Comparison of ENCODE assay signal across 1 cellular context in genomic region chr14:37205623-37206605, GRCh38. TPM values are rescaled to one million over a fixed set of nuclear protein-coding genes. Genes with fewer than 3 reads are reported as not detected.
"Had no signal": no experiment of that assay in that cellular context is flagged by ENCODE, and none has a peak within 500 bp of the region (broad histone marks: within the 10 kb centered on the region; RNA-seq: fewer than 3 reads in every experiment).

No MANE protein-coding gene starts in this region.

RNA-seq across cellular contexts. Expression of gene SLC25A21, which starts 33.5 kb away (rescaled TPM):
- polyA plus RNA-seq: SK-N-SH had no signal
